In the genomic region with DNA sequence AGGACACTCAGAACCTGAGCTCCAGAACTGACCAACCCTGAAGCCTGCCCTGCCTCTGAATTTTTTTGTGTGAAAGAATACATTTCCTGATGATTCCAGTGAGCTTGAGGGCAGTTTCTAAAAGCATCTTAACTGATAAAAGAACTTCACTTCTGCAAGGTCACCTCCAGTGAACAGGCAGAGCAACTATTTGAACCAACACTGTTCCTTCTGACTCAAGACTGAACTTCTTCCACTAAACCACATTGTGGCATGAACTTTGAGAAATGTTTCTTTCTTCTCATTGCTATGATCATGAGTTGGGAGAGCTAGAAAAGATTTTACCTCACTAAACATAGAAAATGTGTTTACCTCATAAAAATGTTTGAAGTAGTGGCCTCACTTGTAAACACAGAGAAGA, we compare ENCODE assay signal across 1 cellular context.
TF ChIP-seq lines count a peak whose summit lies in the region.

No MANE protein-coding gene starts in this region.

TF ChIP-seq in K562, 482 proteins besides CTCF, POLR2A, EP300 and RAD21 (continued from another document):
- TF ChIP-seq, protein P1, sequence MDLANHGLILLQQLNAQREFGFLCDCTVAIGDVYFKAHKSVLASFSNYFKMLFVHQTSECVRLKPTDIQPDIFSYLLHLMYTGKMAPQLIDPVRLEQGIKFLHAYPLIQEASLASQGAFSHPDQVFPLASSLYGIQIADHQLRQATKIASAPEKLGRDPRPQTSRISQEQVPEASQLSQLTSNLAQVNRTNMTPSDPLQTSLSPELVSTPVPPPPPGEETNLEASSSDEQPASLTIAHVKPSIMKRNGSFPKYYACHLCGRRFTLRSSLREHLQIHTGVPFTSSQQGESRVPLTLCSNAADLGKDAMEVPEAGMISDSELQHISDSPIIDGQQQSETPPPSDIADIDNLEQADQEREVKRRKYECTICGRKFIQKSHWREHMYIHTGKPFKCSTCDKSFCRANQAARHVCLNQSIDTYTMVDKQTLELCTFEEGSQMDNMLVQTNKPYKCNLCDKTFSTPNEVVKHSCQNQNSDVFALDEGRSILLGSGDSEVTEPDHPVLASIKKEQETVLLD (IDR thresholded peaks at IDR 0.05) = no peak
- peak; percentile 67 for TF ChIP-seq ESRRA (IDR thresholded peaks at IDR 0.05; ENCODE audit: borderline replicate concordance, low read depth)
